Comparison of ENCODE assay signal across 14 cellular contexts in the genomic region with DNA sequence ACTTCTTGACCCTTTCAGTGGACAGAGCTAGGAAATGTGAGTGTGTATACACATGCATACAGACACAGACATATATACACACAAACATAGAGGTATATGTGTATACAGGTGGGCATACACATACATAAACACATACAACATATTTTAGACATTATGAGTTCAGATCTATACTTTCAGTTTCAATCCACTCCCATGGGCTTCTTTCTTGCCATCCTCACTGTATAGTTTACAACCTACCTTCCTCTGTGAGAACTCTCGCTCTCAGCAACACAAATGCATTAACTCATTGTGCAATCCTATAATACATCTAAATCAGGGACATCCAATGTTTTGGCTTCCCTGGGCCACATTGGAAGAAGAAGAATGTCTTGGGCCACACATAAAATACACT. TPM values are rescaled to one million over a fixed set of nuclear protein-coding genes. Genes with fewer than 3 reads are reported as not detected.
A peak's percentile ranks its signal among the peaks of the same experiment; 100 is the strongest.
DNase-seq lines count a peak whose midpoint lies in the region; ATAC-seq, FAIRE-seq and TF ChIP-seq lines count a peak whose summit lies in the region.
"Had no signal": no experiment of that assay in that cellular context is flagged by ENCODE, and none has a peak within 500 bp of the region (broad histone marks: within the 10 kb centered on the region; RNA-seq: fewer than 3 reads in every experiment).

No MANE protein-coding gene starts in this region.

- ATAC-seq in GM19397 (IDR thresholded peaks at IDR 0.05; ENCODE audit: unreplicated experiment): peak; percentile 72
- peak; percentile 77 for ATAC-seq in HG02759 (IDR thresholded peaks at IDR 0.05; ENCODE audit: unreplicated experiment)
- peak; percentile 89 for ATAC-seq in HG03378 (IDR thresholded peaks at IDR 0.05; ENCODE audit: unreplicated experiment)
- ATAC-seq in mucosa of descending colon: no peak

- no peak overlapping the region for H3K27ac ChIP-seq in dorsolateral prefrontal cortex

- no peaks in the 10 kb centered on the region for H3K36me3 ChIP-seq in mucosa of descending colon (ENCODE audit: low read depth)

- DNase-seq in GM12891 (ENCODE audit: insufficient read length, low spot score) (no peak), dorsolateral prefrontal cortex (no peak), mucosa of descending colon (no peak)
- no peak for DNase-seq in stimulated activated CD4-positive, alpha-beta T cell treated with anti-CD3 and anti-CD28 coated beads, Interleukin-4, amount 100 ng/mL, for 24 hours
- no peak for DNase-seq in NK-92 treated with Interleukin-12 subunit alpha and Interleukin-12 subunit beta, amount 100 ng/mL, for 24 hours (lab: John Stamatoyannopoulos, UW)
- DNase-seq: anterior cingulate cortex; DMS79; effector CD4-positive, alpha-beta T cell had no signal

- H3K4me3 ChIP-seq in dorsolateral prefrontal cortex (no peak overlapping the region), mucosa of descending colon (no peak overlapping the region)

- no peak for TF ChIP-seq POLR2A in GM12891 (IDR thresholded peaks at IDR 0.05; ENCODE audit: low read depth, low read length)

- peak; percentile 91 for FAIRE-seq in GM12891 (lab: Jason Lieb, UNC)

- TF ChIP-seq CTCF in dorsolateral prefrontal cortex (IDR thresholded peaks at IDR 0.05 in 54 of 56, conservative IDR thresholded peaks at IDR 0.05 in 2 of 56; ENCODE audit: low read depth in 1 of 56, partially characterized antibody in 56 of 56) (no peak), mucosa of descending colon (IDR thresholded peaks at IDR 0.05) (no peak)

- no peaks in the 10 kb centered on the region for H3K9me3 ChIP-seq in mucosa of descending colon

- H3K4me1 ChIP-seq in mucosa of descending colon (ENCODE audit: low read depth): no peaks in the 10 kb centered on the region

- intact Hi-C loops in dorsolateral prefrontal cortex (cut with DNase I): no loop called here
- intact Hi-C loops in mucosa of descending colon (cut with DNase I, micrococcal nuclease): no loop called here

- H3K27me3 ChIP-seq in dorsolateral prefrontal cortex: no peaks in the 10 kb centered on the region

TF ChIP-seq in GM12891, 5 proteins besides CTCF, POLR2A, EP300 and RAD21:
- TF ChIP-seq SPI1 (IDR thresholded peaks at IDR 0.05; ENCODE audit: low read depth, low read length) (no peak), PAX5 (IDR thresholded peaks at IDR 0.05; ENCODE audit: insufficient read depth, low read length, severe bottlenecking) (no peak), TAF1 (IDR thresholded peaks at IDR 0.05; ENCODE audit: low read depth, low read length) (no peak), POLR2AphosphoS5 (IDR thresholded peaks at IDR 0.05; ENCODE audit: low read depth, low read length) (no peak), POU2F2 (IDR thresholded peaks at IDR 0.05; ENCODE audit: low read depth, low read length) (no peak)

RNA-seq across cellular contexts. Expression of a gene that starts 21.2 kb away (rescaled TPM):
- 0.04 TPM for polyA plus RNA-seq in GM12891 (2012; ENCODE audit: low read depth, missing spikeins)
- 1 to 10 TPM in 1 of 120 experiments, under 1 TPM in 43, not detected in 76; 0.13 to 1.0 (median 0.25) TPM for total RNA-seq in dorsolateral prefrontal cortex
- total RNA-seq in mucosa of descending colon: 1 to 10 TPM in 2 of 3 donors, under 1 TPM in 1; 0.19 to 1.9 (median 1.4) TPM
- total RNA-seq: A673, liver, osteoblast had no signal
